In the genomic region with DNA sequence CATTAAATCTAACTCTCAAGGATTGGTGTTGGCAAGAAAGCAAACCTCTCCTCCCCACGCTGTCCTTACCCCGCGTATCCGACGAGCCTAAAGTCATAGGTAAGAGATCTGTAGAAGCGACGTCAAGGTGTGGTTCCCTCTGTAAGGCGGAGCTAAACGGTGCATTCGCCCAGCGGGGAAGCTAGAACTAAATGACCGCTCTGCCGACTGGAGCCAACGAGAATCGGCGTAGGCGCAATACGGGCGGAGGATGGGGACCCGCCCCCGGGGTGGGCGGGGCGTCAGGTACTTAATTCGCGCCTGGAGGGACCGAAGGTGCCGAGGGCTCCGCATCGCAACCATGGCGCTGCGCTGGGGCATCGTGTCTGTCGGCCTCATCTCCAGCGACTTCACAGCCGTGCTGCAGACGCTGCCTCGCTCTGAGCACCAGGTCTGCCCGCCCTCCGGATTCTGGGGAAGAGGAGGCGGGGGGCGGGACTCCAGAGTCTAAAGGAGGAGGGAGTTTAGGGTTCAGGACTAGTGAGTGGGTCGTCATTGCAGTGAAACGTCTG, we compare ENCODE assay signal across 1 cellular context.
TF ChIP-seq lines count a peak whose summit lies in the region.

A gene (plus strand): TSS at position 318 of the 551 bp plus-strand sequence. CDS start 23 bp downstream, at position 341.

TF ChIP-seq in GM12878, 131 proteins besides CTCF, POLR2A, EP300 and RAD21 (continued from another document):
- TF ChIP-seq, protein P1, sequence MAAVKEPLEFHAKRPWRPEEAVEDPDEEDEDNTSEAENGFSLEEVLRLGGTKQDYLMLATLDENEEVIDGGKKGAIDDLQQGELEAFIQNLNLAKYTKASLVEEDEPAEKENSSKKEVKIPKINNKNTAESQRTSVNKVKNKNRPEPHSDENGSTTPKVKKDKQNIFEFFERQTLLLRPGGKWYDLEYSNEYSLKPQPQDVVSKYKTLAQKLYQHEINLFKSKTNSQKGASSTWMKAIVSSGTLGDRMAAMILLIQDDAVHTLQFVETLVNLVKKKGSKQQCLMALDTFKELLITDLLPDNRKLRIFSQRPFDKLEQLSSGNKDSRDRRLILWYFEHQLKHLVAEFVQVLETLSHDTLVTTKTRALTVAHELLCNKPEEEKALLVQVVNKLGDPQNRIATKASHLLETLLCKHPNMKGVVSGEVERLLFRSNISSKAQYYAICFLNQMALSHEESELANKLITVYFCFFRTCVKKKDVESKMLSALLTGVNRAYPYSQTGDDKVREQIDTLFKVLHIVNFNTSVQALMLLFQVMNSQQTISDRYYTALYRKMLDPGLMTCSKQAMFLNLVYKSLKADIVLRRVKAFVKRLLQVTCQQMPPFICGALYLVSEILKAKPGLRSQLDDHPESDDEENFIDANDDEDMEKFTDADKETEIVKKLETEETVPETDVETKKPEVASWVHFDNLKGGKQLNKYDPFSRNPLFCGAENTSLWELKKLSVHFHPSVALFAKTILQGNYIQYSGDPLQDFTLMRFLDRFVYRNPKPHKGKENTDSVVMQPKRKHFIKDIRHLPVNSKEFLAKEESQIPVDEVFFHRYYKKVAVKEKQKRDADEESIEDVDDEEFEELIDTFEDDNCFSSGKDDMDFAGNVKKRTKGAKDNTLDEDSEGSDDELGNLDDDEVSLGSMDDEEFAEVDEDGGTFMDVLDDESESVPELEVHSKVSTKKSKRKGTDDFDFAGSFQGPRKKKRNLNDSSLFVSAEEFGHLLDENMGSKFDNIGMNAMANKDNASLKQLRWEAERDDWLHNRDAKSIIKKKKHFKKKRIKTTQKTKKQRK (IDR thresholded peaks at IDR 0.05; ENCODE audit: low read depth, low read length) = no peak
- TF ChIP-seq NR2C2 (IDR thresholded peaks at IDR 0.05; ENCODE audit: borderline replicate concordance, control insufficient read depth, insufficient read length, low read depth) = no peak
- TF ChIP-seq, protein P2, sequence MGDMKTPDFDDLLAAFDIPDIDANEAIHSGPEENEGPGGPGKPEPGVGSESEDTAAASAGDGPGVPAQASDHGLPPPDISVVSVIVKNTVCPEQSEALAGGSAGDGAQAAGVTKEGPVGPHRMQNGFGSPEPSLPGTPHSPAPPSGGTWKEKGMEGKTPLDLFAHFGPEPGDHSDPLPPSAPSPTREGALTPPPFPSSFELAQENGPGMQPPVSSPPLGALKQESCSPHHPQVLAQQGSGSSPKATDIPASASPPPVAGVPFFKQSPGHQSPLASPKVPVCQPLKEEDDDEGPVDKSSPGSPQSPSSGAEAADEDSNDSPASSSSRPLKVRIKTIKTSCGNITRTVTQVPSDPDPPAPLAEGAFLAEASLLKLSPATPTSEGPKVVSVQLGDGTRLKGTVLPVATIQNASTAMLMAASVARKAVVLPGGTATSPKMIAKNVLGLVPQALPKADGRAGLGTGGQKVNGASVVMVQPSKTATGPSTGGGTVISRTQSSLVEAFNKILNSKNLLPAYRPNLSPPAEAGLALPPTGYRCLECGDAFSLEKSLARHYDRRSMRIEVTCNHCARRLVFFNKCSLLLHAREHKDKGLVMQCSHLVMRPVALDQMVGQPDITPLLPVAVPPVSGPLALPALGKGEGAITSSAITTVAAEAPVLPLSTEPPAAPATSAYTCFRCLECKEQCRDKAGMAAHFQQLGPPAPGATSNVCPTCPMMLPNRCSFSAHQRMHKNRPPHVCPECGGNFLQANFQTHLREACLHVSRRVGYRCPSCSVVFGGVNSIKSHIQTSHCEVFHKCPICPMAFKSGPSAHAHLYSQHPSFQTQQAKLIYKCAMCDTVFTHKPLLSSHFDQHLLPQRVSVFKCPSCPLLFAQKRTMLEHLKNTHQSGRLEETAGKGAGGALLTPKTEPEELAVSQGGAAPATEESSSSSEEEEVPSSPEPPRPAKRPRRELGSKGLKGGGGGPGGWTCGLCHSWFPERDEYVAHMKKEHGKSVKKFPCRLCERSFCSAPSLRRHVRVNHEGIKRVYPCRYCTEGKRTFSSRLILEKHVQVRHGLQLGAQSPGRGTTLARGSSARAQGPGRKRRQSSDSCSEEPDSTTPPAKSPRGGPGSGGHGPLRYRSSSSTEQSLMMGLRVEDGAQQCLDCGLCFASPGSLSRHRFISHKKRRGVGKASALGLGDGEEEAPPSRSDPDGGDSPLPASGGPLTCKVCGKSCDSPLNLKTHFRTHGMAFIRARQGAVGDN (IDR thresholded peaks at IDR 0.05) = no peak
TF ChIP-seq in GM12878: peak in this region for 4.
